Comparison of ENCODE assay signal across 1 cellular context in the genomic region with DNA sequence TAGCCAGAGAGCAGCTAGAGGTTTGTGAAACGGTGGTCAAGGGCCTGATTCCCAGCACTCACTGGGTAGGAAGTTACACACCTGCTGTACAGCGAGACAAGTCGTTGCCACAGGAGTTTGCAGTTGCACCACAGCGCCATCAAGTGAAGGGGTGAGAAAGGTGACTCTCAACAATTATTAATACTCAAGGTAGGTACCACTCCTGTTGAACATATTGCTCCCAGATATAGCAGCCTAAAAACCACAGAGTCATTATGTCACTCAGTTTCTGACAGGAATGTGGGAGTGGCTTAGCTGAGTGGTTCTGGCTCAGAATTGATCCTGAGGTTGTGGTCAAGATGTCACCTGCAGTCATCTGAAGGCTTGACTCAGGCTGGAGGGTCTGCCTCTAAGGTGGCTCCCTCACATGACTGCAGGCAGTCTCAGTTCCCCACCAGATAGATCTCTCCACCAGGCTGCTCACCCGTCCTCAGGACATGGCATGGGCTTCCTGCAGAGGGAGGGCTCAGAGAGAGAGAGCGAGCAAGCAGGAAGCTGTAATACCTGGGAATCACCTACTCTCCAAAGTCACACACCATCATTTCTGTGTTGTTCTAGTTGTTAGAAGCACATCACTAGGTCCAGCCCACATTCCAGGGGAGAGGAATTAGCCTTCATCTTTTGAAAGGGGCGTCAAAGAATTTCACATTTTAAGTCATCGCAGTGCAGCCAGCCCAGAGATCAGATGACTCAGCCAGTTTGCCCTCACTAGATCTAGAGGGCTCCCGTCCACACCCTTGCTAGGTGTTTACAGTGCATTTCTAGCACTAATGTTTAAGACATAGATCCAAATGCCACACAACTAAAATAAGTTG.
TF ChIP-seq lines count a peak whose summit lies in the region.

No MANE protein-coding gene starts in this region.

TF ChIP-seq in K562, 482 proteins besides CTCF, POLR2A, EP300 and RAD21 (continued from another document and continues in another):
- TF ChIP-seq, protein P1, sequence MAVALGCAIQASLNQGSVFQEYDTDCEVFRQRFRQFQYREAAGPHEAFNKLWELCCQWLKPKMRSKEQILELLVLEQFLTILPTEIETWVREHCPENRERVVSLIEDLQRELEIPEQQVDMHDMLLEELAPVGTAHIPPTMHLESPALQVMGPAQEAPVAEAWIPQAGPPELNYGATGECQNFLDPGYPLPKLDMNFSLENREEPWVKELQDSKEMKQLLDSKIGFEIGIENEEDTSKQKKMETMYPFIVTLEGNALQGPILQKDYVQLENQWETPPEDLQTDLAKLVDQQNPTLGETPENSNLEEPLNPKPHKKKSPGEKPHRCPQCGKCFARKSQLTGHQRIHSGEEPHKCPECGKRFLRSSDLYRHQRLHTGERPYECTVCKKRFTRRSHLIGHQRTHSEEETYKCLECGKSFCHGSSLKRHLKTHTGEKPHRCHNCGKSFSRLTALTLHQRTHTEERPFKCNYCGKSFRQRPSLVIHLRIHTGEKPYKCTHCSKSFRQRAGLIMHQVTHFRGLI (CRISPR knock-in tag; IDR thresholded peaks at IDR 0.05): no peak
- no peak for TF ChIP-seq ZNF41 (CRISPR knock-in tag; conservative IDR thresholded peaks at IDR 0.05)
- TF ChIP-seq ZNF23 (CRISPR knock-in tag; IDR thresholded peaks at IDR 0.05): no peak
- TF ChIP-seq NFIC (IDR thresholded peaks at IDR 0.05): 0 out of 2 replicates have a peak, but pooled peaks have one; percentile 7
- no peak for TF ChIP-seq ZNF311 (CRISPR knock-in tag; IDR thresholded peaks at IDR 0.05)
- no peak for TF ChIP-seq HOXB6 (CRISPR knock-in tag; IDR thresholded peaks at IDR 0.05; ENCODE audit: borderline replicate concordance)
- TF ChIP-seq, protein P2, sequence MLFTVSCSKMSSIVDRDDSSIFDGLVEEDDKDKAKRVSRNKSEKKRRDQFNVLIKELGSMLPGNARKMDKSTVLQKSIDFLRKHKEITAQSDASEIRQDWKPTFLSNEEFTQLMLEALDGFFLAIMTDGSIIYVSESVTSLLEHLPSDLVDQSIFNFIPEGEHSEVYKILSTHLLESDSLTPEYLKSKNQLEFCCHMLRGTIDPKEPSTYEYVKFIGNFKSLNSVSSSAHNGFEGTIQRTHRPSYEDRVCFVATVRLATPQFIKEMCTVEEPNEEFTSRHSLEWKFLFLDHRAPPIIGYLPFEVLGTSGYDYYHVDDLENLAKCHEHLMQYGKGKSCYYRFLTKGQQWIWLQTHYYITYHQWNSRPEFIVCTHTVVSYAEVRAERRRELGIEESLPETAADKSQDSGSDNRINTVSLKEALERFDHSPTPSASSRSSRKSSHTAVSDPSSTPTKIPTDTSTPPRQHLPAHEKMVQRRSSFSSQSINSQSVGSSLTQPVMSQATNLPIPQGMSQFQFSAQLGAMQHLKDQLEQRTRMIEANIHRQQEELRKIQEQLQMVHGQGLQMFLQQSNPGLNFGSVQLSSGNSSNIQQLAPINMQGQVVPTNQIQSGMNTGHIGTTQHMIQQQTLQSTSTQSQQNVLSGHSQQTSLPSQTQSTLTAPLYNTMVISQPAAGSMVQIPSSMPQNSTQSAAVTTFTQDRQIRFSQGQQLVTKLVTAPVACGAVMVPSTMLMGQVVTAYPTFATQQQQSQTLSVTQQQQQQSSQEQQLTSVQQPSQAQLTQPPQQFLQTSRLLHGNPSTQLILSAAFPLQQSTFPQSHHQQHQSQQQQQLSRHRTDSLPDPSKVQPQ (CRISPR knock-in tag; IDR thresholded peaks at IDR 0.05; ENCODE audit: borderline replicate concordance): no peak
- no peak for TF ChIP-seq ZNF232 (CRISPR knock-in tag; IDR thresholded peaks at IDR 0.05)
- TF ChIP-seq KAT7 (CRISPR knock-in tag; IDR thresholded peaks at IDR 0.05; ENCODE audit: borderline replicate concordance): 0 out of 2 replicates have a peak, but pooled peaks have one; percentile 1
- TF ChIP-seq OTX1 (CRISPR knock-in tag; IDR thresholded peaks at IDR 0.05): no peak
- TF ChIP-seq, protein P3, sequence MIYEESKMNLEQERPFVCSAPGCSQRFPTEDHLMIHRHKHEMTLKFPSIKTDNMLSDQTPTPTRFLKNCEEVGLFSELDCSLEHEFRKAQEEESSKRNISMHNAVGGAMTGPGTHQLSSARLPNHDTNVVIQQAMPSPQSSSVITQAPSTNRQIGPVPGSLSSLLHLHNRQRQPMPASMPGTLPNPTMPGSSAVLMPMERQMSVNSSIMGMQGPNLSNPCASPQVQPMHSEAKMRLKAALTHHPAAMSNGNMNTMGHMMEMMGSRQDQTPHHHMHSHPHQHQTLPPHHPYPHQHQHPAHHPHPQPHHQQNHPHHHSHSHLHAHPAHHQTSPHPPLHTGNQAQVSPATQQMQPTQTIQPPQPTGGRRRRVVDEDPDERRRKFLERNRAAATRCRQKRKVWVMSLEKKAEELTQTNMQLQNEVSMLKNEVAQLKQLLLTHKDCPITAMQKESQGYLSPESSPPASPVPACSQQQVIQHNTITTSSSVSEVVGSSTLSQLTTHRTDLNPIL (CRISPR knock-in tag; IDR thresholded peaks at IDR 0.05): no peak
- TF ChIP-seq, protein P4, sequence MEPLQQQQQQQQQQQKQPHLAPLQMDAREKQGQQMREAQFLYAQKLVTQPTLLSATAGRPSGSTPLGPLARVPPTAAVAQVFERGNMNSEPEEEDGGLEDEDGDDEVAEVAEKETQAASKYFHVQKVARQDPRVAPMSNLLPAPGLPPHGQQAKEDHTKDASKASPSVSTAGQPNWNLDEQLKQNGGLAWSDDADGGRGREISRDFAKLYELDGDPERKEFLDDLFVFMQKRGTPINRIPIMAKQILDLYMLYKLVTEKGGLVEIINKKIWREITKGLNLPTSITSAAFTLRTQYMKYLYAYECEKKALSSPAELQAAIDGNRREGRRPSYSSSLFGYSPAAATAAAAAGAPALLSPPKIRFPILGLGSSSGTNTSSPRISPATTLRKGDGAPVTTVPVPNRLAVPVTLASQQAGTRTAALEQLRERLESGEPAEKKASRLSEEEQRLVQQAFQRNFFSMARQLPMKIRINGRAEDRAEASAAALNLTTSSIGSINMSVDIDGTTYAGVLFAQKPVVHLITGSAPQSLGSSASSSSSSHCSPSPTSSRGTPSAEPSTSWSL (CRISPR knock-in tag; IDR thresholded peaks at IDR 0.05; ENCODE audit: borderline replicate concordance): 0 out of 2 replicates have a peak, but pooled peaks have one; percentile 32
- TF ChIP-seq, protein P5, sequence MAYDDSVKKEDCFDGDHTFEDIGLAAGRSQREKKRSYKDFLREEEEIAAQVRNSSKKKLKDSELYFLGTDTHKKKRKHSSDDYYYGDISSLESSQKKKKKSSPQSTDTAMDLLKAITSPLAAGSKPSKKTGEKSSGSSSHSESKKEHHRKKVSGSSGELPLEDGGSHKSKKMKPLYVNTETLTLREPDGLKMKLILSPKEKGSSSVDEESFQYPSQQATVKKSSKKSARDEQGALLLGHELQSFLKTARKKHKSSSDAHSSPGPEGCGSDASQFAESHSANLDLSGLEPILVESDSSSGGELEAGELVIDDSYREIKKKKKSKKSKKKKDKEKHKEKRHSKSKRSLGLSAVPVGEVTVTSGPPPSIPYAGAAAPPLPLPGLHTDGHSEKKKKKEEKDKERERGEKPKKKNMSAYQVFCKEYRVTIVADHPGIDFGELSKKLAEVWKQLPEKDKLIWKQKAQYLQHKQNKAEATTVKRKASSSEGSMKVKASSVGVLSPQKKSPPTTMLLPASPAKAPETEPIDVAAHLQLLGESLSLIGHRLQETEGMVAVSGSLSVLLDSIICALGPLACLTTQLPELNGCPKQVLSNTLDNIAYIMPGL (CRISPR knock-in tag; IDR thresholded peaks at IDR 0.05): no peak
- TF ChIP-seq GTF2A2 (tag; IDR thresholded peaks at IDR 0.05): no peak
- no peak for TF ChIP-seq POLR3A (IDR thresholded peaks at IDR 0.05; ENCODE audit: borderline replicate concordance, extremely low read depth, insufficient read depth, insufficient read length)
- TF ChIP-seq, protein P6, sequence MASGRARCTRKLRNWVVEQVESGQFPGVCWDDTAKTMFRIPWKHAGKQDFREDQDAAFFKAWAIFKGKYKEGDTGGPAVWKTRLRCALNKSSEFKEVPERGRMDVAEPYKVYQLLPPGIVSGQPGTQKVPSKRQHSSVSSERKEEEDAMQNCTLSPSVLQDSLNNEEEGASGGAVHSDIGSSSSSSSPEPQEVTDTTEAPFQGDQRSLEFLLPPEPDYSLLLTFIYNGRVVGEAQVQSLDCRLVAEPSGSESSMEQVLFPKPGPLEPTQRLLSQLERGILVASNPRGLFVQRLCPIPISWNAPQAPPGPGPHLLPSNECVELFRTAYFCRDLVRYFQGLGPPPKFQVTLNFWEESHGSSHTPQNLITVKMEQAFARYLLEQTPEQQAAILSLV (tag; IDR thresholded peaks at IDR 0.05): no peak
- no peak for TF ChIP-seq ZBTB1 (CRISPR knock-in tag; IDR thresholded peaks at IDR 0.05; ENCODE audit: borderline replicate concordance, low read depth)
- no peak for TF ChIP-seq FOXJ3 (CRISPR knock-in tag; IDR thresholded peaks at IDR 0.05)
- no peak for TF ChIP-seq KLF6 (CRISPR knock-in tag; IDR thresholded peaks at IDR 0.05; ENCODE audit: borderline replicate concordance)
- TF ChIP-seq NUFIP1 (IDR thresholded peaks at IDR 0.05; ENCODE audit: partially characterized antibody): no peak
- TF ChIP-seq ZNF551 (CRISPR knock-in tag; IDR thresholded peaks at IDR 0.05): no peak
- TF ChIP-seq ZNF347 (CRISPR knock-in tag; IDR thresholded peaks at IDR 0.05; ENCODE audit: low read depth): no peak
- no peak for TF ChIP-seq MXI1 (IDR thresholded peaks at IDR 0.05; ENCODE audit: low read depth, low read length)
- no peak for TF ChIP-seq HMG20B (CRISPR knock-in tag; IDR thresholded peaks at IDR 0.05)
- TF ChIP-seq RB1 (IDR thresholded peaks at IDR 0.05; ENCODE audit: low read depth): peak; percentile 37
- TF ChIP-seq RBM39 (optimal IDR thresholded peaks at IDR 0.05; ENCODE audit: low read depth, low read length): no peak
- TF ChIP-seq ARID1B (IDR thresholded peaks at IDR 0.05): peak; percentile 53; the same call in 1 of the 2 replicates
- TF ChIP-seq, protein P7, sequence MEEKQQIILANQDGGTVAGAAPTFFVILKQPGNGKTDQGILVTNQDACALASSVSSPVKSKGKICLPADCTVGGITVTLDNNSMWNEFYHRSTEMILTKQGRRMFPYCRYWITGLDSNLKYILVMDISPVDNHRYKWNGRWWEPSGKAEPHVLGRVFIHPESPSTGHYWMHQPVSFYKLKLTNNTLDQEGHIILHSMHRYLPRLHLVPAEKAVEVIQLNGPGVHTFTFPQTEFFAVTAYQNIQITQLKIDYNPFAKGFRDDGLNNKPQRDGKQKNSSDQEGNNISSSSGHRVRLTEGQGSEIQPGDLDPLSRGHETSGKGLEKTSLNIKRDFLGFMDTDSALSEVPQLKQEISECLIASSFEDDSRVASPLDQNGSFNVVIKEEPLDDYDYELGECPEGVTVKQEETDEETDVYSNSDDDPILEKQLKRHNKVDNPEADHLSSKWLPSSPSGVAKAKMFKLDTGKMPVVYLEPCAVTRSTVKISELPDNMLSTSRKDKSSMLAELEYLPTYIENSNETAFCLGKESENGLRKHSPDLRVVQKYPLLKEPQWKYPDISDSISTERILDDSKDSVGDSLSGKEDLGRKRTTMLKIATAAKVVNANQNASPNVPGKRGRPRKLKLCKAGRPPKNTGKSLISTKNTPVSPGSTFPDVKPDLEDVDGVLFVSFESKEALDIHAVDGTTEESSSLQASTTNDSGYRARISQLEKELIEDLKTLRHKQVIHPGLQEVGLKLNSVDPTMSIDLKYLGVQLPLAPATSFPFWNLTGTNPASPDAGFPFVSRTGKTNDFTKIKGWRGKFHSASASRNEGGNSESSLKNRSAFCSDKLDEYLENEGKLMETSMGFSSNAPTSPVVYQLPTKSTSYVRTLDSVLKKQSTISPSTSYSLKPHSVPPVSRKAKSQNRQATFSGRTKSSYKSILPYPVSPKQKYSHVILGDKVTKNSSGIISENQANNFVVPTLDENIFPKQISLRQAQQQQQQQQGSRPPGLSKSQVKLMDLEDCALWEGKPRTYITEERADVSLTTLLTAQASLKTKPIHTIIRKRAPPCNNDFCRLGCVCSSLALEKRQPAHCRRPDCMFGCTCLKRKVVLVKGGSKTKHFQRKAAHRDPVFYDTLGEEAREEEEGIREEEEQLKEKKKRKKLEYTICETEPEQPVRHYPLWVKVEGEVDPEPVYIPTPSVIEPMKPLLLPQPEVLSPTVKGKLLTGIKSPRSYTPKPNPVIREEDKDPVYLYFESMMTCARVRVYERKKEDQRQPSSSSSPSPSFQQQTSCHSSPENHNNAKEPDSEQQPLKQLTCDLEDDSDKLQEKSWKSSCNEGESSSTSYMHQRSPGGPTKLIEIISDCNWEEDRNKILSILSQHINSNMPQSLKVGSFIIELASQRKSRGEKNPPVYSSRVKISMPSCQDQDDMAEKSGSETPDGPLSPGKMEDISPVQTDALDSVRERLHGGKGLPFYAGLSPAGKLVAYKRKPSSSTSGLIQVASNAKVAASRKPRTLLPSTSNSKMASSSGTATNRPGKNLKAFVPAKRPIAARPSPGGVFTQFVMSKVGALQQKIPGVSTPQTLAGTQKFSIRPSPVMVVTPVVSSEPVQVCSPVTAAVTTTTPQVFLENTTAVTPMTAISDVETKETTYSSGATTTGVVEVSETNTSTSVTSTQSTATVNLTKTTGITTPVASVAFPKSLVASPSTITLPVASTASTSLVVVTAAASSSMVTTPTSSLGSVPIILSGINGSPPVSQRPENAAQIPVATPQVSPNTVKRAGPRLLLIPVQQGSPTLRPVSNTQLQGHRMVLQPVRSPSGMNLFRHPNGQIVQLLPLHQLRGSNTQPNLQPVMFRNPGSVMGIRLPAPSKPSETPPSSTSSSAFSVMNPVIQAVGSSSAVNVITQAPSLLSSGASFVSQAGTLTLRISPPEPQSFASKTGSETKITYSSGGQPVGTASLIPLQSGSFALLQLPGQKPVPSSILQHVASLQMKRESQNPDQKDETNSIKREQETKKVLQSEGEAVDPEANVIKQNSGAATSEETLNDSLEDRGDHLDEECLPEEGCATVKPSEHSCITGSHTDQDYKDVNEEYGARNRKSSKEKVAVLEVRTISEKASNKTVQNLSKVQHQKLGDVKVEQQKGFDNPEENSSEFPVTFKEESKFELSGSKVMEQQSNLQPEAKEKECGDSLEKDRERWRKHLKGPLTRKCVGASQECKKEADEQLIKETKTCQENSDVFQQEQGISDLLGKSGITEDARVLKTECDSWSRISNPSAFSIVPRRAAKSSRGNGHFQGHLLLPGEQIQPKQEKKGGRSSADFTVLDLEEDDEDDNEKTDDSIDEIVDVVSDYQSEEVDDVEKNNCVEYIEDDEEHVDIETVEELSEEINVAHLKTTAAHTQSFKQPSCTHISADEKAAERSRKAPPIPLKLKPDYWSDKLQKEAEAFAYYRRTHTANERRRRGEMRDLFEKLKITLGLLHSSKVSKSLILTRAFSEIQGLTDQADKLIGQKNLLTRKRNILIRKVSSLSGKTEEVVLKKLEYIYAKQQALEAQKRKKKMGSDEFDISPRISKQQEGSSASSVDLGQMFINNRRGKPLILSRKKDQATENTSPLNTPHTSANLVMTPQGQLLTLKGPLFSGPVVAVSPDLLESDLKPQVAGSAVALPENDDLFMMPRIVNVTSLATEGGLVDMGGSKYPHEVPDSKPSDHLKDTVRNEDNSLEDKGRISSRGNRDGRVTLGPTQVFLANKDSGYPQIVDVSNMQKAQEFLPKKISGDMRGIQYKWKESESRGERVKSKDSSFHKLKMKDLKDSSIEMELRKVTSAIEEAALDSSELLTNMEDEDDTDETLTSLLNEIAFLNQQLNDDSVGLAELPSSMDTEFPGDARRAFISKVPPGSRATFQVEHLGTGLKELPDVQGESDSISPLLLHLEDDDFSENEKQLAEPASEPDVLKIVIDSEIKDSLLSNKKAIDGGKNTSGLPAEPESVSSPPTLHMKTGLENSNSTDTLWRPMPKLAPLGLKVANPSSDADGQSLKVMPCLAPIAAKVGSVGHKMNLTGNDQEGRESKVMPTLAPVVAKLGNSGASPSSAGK (IDR thresholded peaks at IDR 0.05): 0 out of 2 replicates have a peak, but pooled peaks have one; percentile 64
- TF ChIP-seq POLR2AphosphoS2 (IDR thresholded peaks at IDR 0.05; ENCODE audit: low read length): no peak
- TF ChIP-seq NR2C1 (IDR thresholded peaks at IDR 0.05): no peak
- TF ChIP-seq NR2C1 (tag; IDR thresholded peaks at IDR 0.05): 0 out of 2 replicates have a peak, but pooled peaks have one; percentile 28
- TF ChIP-seq ZNF561 (CRISPR knock-in tag; conservative IDR thresholded peaks at IDR 0.05): no peak
- peak; percentile 75 for TF ChIP-seq SMARCA4 (IDR thresholded peaks at IDR 0.05)
